Comparison of ENCODE assay signal across 19 cellular contexts in genomic region chr4:3406431-3406830, GRCh38. TPM values are rescaled to one million over a fixed set of nuclear protein-coding genes. Genes with fewer than 3 reads are reported as not detected.
A peak's percentile ranks its signal among the peaks of the same experiment; 100 is the strongest.
DNase-seq lines count a peak whose midpoint lies in the region; ATAC-seq and TF ChIP-seq lines count a peak whose summit lies in the region.
"Had no signal": no experiment of that assay in that cellular context is flagged by ENCODE, and none has a peak within 500 bp of the region (broad histone marks: within the 10 kb centered on the region; RNA-seq: fewer than 3 reads in every experiment).

No MANE protein-coding gene starts in this region.

- DNase-seq in cardiac septum (ENCODE audit: low spot score): peak; percentile 46
- no peak for DNase-seq in left ventricle myocardium inferior
- DNase-seq in chondrocyte (ENCODE audit: low spot score): peak; percentile 43
- DNase-seq in posterior vena cava (ENCODE audit: low spot score): peak; percentile 78
- DNase-seq in SHP77 (lab: John Stamatoyannopoulos, UW): no peak
- no peak for DNase-seq in activated CD4-positive, alpha-beta T cell treated with anti-CD3 and anti-CD28 coated beads for 36 hours
- DNase-seq: Calu3; CD8-positive, alpha-beta T cell; GF-D8; NCI-H1092 treated with DMSO at 0.1 percent for 48 hours; NK-92 treated with Interleukin-12 subunit alpha and Interleukin-12 subunit beta, amount 100 ng/mL, for 24 hours; SIG-M5 had no signal

- H3K27ac Mint-ChIP-seq in chondrocyte (ENCODE audit: unreplicated experiment): no peak overlapping the region
- H3K27ac Mint-ChIP-seq in activated CD4-positive, alpha-beta T cell treated with anti-CD3 and anti-CD28 coated beads for 36 hours: no peak overlapping the region
- H3K27ac Mint-ChIP-seq: CD8-positive, alpha-beta T cell had no signal

- CTCF ChIA-PET in activated CD4-positive, alpha-beta T cell treated with anti-CD3 and anti-CD28 coated beads for 36 hours (lab: Charles Lee): no interaction called here

- H3K27ac ChIP-seq in left ventricle myocardium inferior (replicated peaks): no peak overlapping the region
- H3K27ac ChIP-seq: BLaER1 treated with 17β-estradiol and CSF1 and Interleukin-3, amounts not matched to agents 10 nM and 100 nM; Peyer's patch had no signal

- peaks cover 10% of the 10 kb centered on the region for H3K9me3 ChIP-seq in left ventricle myocardium inferior (replicated peaks)
- H3K9me3 ChIP-seq: Peyer's patch had no signal

- intact Hi-C loops in cardiac septum (cut with DNase I): no loop called here
- intact Hi-C loops in left ventricle myocardium inferior (cut with micrococcal nuclease): no loop called here
- intact Hi-C loops in posterior vena cava (cut with DNase I): no loop called here
- intact Hi-C loops in activated CD4-positive, alpha-beta T cell treated with anti-CD3 and anti-CD28 coated beads for 36 hours (cut with DNase I, micrococcal nuclease): no loop called here

- no peak for TF ChIP-seq CTCF in left ventricle myocardium inferior (IDR thresholded peaks at IDR 0.05; ENCODE audit: borderline replicate concordance)
- TF ChIP-seq CTCF in chondrocyte (IDR thresholded peaks at IDR 0.05): no peak

- H3K9me3 Mint-ChIP-seq in chondrocyte (ENCODE audit: low read depth): peaks cover 8% of the 10 kb centered on the region
- no peaks in the 10 kb centered on the region for H3K9me3 Mint-ChIP-seq in activated CD4-positive, alpha-beta T cell treated with anti-CD3 and anti-CD28 coated beads for 36 hours (ENCODE audit: low read depth)
- H3K9me3 Mint-ChIP-seq: CD8-positive, alpha-beta T cell had no signal

- no peaks in the 10 kb centered on the region for H3K27me3 Mint-ChIP-seq in chondrocyte (ENCODE audit: low read depth)
- H3K27me3 Mint-ChIP-seq in activated CD4-positive, alpha-beta T cell treated with anti-CD3 and anti-CD28 coated beads for 36 hours: no peaks in the 10 kb centered on the region

- ATAC-seq in HG02973 (IDR thresholded peaks at IDR 0.05; ENCODE audit: unreplicated experiment): no peak
- ATAC-seq in activated CD4-positive, alpha-beta T cell treated with anti-CD3 and anti-CD28 coated beads for 36 hours: no peak
- ATAC-seq: CD8-positive, alpha-beta T cell; HCT116; K562 had no signal

- no peak overlapping the region for H3K4me3 Mint-ChIP-seq in chondrocyte (ENCODE audit: unreplicated experiment)
- H3K4me3 Mint-ChIP-seq in activated CD4-positive, alpha-beta T cell treated with anti-CD3 and anti-CD28 coated beads for 36 hours: no peak overlapping the region
- H3K4me3 Mint-ChIP-seq: CD8-positive, alpha-beta T cell had no signal

- H3K4me1 Mint-ChIP-seq in chondrocyte (ENCODE audit: low read depth): peaks cover 21% of the 10 kb centered on the region
- H3K4me1 Mint-ChIP-seq in activated CD4-positive, alpha-beta T cell treated with anti-CD3 and anti-CD28 coated beads for 36 hours: no peaks in the 10 kb centered on the region

- no peak overlapping the region for H3K4me3 ChIP-seq in left ventricle myocardium inferior
- H3K4me3 ChIP-seq: BLaER1 treated with 17β-estradiol and CSF1 and Interleukin-3, amounts not matched to agents 10 nM and 100 nM; K562; Peyer's patch had no signal

- H3K27me3 ChIP-seq in left ventricle myocardium inferior (ENCODE audit: low read depth): no peaks in the 10 kb centered on the region
- H3K27me3 ChIP-seq: BLaER1 treated with 17β-estradiol and CSF1 and Interleukin-3, amounts not matched to agents 10 nM and 100 nM; Peyer's patch had no signal

- H3K4me1 ChIP-seq in left ventricle myocardium inferior: peaks cover 13% of the 10 kb centered on the region
- H3K4me1 ChIP-seq: Peyer's patch had no signal

- no peaks in the 10 kb centered on the region for H3K36me3 ChIP-seq in left ventricle myocardium inferior
- H3K36me3 ChIP-seq: Peyer's patch had no signal

- H3K36me3 Mint-ChIP-seq in chondrocyte (ENCODE audit: low read depth): peaks cover 4% of the 10 kb centered on the region
- no peaks in the 10 kb centered on the region for H3K36me3 Mint-ChIP-seq in activated CD4-positive, alpha-beta T cell treated with anti-CD3 and anti-CD28 coated beads for 36 hours (ENCODE audit: low read depth)
- H3K36me3 Mint-ChIP-seq: CD8-positive, alpha-beta T cell had no signal

- POLR2A ChIA-PET in activated CD4-positive, alpha-beta T cell treated with anti-CD3 and anti-CD28 coated beads for 36 hours (lab: Charles Lee): no interaction called here

RNA-seq across cellular contexts. Expression of gene HGFAC, which starts 35.3 kb away (rescaled TPM):
- total RNA-seq in cardiac septum (0.38 TPM), left ventricle myocardium inferior (0.80 TPM), chondrocyte (0.28 to 0.36 TPM (median 0.35 TPM) in 3 replicates), posterior vena cava (under 1 TPM in 1 of 2 donors, not detected in 1; 0.24 TPM)
- total RNA-seq in activated CD4-positive, alpha-beta T cell treated with anti-CD3 and anti-CD28 coated beads for 36 hours: not detected
- total RNA-seq: Calu3; CD8-positive, alpha-beta T cell; K562; NCI-H460; Peyer's patch had no signal

RNA-seq across cellular contexts. Expression of gene DOK7, which starts 56.7 kb away (rescaled TPM):
- 62.7 TPM for total RNA-seq in cardiac septum
- 46.7 TPM for total RNA-seq in left ventricle myocardium inferior
- total RNA-seq in chondrocyte: 0.37 TPM in 1 of 3 replicates, not detected in the others
- total RNA-seq in posterior vena cava: under 1 TPM in 1 of 2 donors, not detected in 1; 0.14 TPM
- not detected for total RNA-seq in activated CD4-positive, alpha-beta T cell treated with anti-CD3 and anti-CD28 coated beads for 36 hours
- total RNA-seq: A673; CD8-positive, alpha-beta T cell; K562 had no signal

Comparison
In these comparisons a context has a peak if more than half of its experiments do, and no peak if none do; other contexts are left out.
1. DNase-seq: peak in cardiac septum (single experiment), chondrocyte (single experiment) and posterior vena cava (single experiment); none in left ventricle myocardium inferior (single experiment), SHP77 (0 of 2) and activated CD4-positive, alpha-beta T cell treated with anti-CD3 and anti-CD28 coated beads for 36 hours (single experiment).
2. RNA of gene DOK7, which starts 56.7 kb away (total RNA-seq): 62.7 TPM in cardiac septum (single experiment) and 46.7 TPM in left ventricle myocardium inferior (single experiment); 0.37 TPM in chondrocyte, 0.14 TPM in posterior vena cava and not detected in activated CD4-positive, alpha-beta T cell treated with anti-CD3 and anti-CD28 coated beads for 36 hours; every median in the first group is over 10 times any median in the second.